23 cellular contexts compared by ENCODE assay signal in the genomic region with DNA sequence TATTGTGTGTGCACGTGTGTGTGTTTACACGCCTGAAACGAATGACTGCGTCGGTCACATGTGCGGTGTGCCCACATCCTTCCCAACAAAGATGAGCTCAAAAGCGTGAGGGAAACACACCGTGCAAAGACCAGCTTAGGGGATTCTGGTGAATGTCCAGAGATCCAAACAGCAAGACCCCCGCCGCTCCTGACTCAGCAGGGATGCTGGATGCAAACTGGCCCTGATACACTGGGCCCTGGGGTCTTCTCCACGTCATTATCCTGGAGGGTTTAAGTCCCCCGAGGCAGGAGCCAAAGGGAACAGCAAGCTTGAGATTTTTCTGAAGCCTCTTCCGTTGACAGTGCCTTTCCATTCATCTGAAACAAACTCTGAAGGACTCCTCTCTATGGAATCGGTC. TPM values are rescaled to one million over a fixed set of nuclear protein-coding genes. Genes with fewer than 3 reads are reported as not detected.
"Had no signal": no experiment of that assay in that cellular context is flagged by ENCODE, and none has a peak within 500 bp of the region (broad histone marks: within the 10 kb centered on the region; RNA-seq: fewer than 3 reads in every experiment).

No MANE protein-coding gene starts in this region.

- H3K27me3 Mint-ChIP-seq: activated CD4-positive, alpha-beta T cell treated with anti-CD3 and anti-CD28 coated beads, Interleukin-2, amount 10 ng/mL, durations not matched to agents 7 days and 5 days; naive B cell had no signal

- H3K4me3 Mint-ChIP-seq: activated CD4-positive, alpha-beta T cell treated with anti-CD3 and anti-CD28 coated beads, Interleukin-2, amount 10 ng/mL, durations not matched to agents 7 days and 5 days; activated CD8-positive, alpha-beta T cell treated with anti-CD3 and anti-CD28 coated beads, Interleukin-2, amount 10 ng/mL, durations not matched to agents 7 days and 5 days; naive B cell; neural crest cell had no signal

- H3K27ac ChIP-seq: foreskin keratinocyte, left lung, psoas muscle, thoracic aorta, upper lobe of left lung had no signal

- H3K4me2 ChIP-seq: smooth muscle cell had no signal

- H3K36me3 Mint-ChIP-seq: activated naive CD4-positive, alpha-beta T cell treated with anti-CD3 and anti-CD28 coated beads, Interleukin-2, amount 50 U/mL, for 72 hours; naive B cell had no signal

- H3K4me1 Mint-ChIP-seq: activated CD4-positive, alpha-beta T cell treated with anti-CD3 and anti-CD28 coated beads, Interleukin-2, amount 10 ng/mL, durations not matched to agents 7 days and 5 days had no signal

- H3K4me3 ChIP-seq: dorsolateral prefrontal cortex, left lung, psoas muscle, smooth muscle cell, stomach, thoracic aorta, upper lobe of left lung had no signal

- DNase-seq: activated CD4-positive, alpha-beta T cell treated with anti-CD3 and anti-CD28 coated beads, Interleukin-2, amount 10 ng/mL, durations not matched to agents 7 days and 5 days; activated CD8-positive, alpha-beta T cell treated with anti-CD3 and anti-CD28 coated beads, Interleukin-2, amount 10 ng/mL, durations not matched to agents 7 days and 5 days; activated gamma-delta T cell treated with Interleukin-2 at 50 U/mL for 16 hours; activated T-cell treated with anti-CD3 and anti-CD28 coated beads, Interleukin-2, amount 50 U/mL, for 48 hours; amniotic stem cell; foreskin keratinocyte; glutamatergic neuron; hippocampal formation; naive B cell; psoas muscle; stimulated activated CD4-positive, alpha-beta T cell treated with anti-CD3 and anti-CD28 coated beads, Interleukin-4, amount 100 ng/mL, for 1 hour; stomach; T-helper 1 cell; T-helper 9 cell had no signal

- H3K9me3 Mint-ChIP-seq: activated CD4-positive, alpha-beta T cell treated with anti-CD3 and anti-CD28 coated beads, Interleukin-2, amount 10 ng/mL, durations not matched to agents 7 days and 5 days; activated naive CD4-positive, alpha-beta T cell treated with anti-CD3 and anti-CD28 coated beads, Interleukin-2, amount 50 U/mL, for 72 hours; naive B cell; neural crest cell had no signal

- H3K27ac Mint-ChIP-seq: activated CD4-positive, alpha-beta T cell treated with anti-CD3 and anti-CD28 coated beads, Interleukin-2, amount 10 ng/mL, durations not matched to agents 7 days and 5 days; activated CD8-positive, alpha-beta T cell treated with anti-CD3 and anti-CD28 coated beads, Interleukin-2, amount 10 ng/mL, durations not matched to agents 7 days and 5 days; activated naive CD4-positive, alpha-beta T cell treated with anti-CD3 and anti-CD28 coated beads, Interleukin-2, amount 50 U/mL, for 72 hours had no signal

- ATAC-seq: activated CD4-positive, CD25-positive, alpha-beta regulatory T cell treated with anti-CD3 and anti-CD28 coated beads, Interleukin-2, amount 50 U/mL, for 24 hours; activated CD8-positive, alpha-beta T cell treated with anti-CD3 and anti-CD28 coated beads, Interleukin-2, amount 10 ng/mL, durations not matched to agents 7 days and 5 days; activated naive CD4-positive, alpha-beta T cell treated with anti-CD3 and anti-CD28 coated beads, Interleukin-2, amount 50 U/mL, for 72 hours; foreskin keratinocyte; left lung; right cardiac atrium had no signal

- H3K9me3 ChIP-seq: left lung, psoas muscle, stomach, thoracic aorta, upper lobe of left lung had no signal

- H3K27me3 ChIP-seq: dorsolateral prefrontal cortex, foreskin keratinocyte, left lung, stomach, upper lobe of left lung had no signal

- H3K4me1 ChIP-seq: foreskin keratinocyte, left lung, psoas muscle, upper lobe of left lung had no signal

RNA-seq across cellular contexts. Expression of a gene that starts 60.0 kb away (rescaled TPM):
- total RNA-seq: activated CD4-positive, alpha-beta T cell treated with anti-CD3 and anti-CD28 coated beads, Interleukin-2, amount 10 ng/mL, durations not matched to agents 7 days and 5 days; activated CD8-positive, alpha-beta T cell treated with anti-CD3 and anti-CD28 coated beads, Interleukin-2, amount 10 ng/mL, durations not matched to agents 7 days and 5 days had no signal
